In the genomic region with DNA sequence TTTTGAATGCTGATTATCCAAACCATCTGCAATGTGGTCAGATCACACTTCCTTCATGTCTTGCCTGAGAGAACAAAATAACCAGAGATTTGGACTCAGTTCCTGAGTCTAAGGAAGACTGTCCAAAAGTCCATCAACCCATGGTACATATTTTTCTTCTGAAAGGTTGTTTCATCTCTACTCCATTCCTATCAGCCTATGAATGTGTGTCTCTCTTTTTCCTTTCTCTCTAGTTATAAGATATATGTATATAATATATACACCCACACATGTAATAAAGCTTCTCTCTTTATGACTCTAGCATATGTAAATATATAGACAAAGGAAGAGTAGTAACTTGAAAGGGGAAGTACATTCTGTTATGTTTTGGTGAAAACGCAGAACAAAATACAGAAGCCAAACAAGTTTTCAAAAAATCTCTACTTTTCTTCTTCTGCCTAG, we compare ENCODE assay signal across 10 cellular contexts.
A peak's percentile ranks its signal among the peaks of the same experiment; 100 is the strongest.
DNase-seq lines count a peak whose midpoint lies in the region; ATAC-seq, FAIRE-seq and TF ChIP-seq lines count a peak whose summit lies in the region.
"Had no signal": no experiment of that assay in that cellular context is flagged by ENCODE, and none has a peak within 500 bp of the region (broad histone marks: within the 10 kb centered on the region; RNA-seq: fewer than 3 reads in every experiment).

No MANE protein-coding gene starts in this region.

- H3K27ac Mint-ChIP-seq in dendritic cell treated with granulocyte-macrophage colony-stimulating factor and Interleukin-4, amounts not matched to agents 40 ng/mL and 50 ng/mL, for 4 days: peak overlapping the region; percentile 60

- H3K36me3 Mint-ChIP-seq in dendritic cell treated with granulocyte-macrophage colony-stimulating factor and Interleukin-4, amounts not matched to agents 40 ng/mL and 50 ng/mL, for 4 days (ENCODE audit: low read depth): no peaks in the 10 kb centered on the region

- in situ Hi-C loops in ACHN (cut with HindIII; ENCODE audit: low pct_ligation_motif_present, low pct_unique_long_range_greater_than_20kb, low sequenced_read_pairs): no loop called here

- peaks cover 52% of the 10 kb centered on the region for H3K4me1 Mint-ChIP-seq in dendritic cell treated with granulocyte-macrophage colony-stimulating factor and Interleukin-4, amounts not matched to agents 40 ng/mL and 50 ng/mL, for 4 days (ENCODE audit: low read depth)

- peak; percentile 67 for FAIRE-seq in GM12892 (lab: Jason Lieb, UNC)

- peak; percentile 100 for ATAC-seq in GM21447 (IDR thresholded peaks at IDR 0.05; ENCODE audit: unreplicated experiment)
- ATAC-seq in HG03432 (IDR thresholded peaks at IDR 0.05; ENCODE audit: unreplicated experiment): peak; percentile 99

- no peak for DNase-seq in GM12892 (ENCODE audit: insufficient read length)
- no peak for DNase-seq in NCI-H524 (lab: John Stamatoyannopoulos, UW)
- DNase-seq in SW 1271 (lab: John Stamatoyannopoulos, UW): no peak
- no peak for DNase-seq in ACHN
- DNase-seq in activated effector memory CD4-positive, alpha-beta T cell treated with anti-CD3 and anti-CD28 coated beads, Interleukin-2, amount 50 U/mL, for 16 hours: no peak
- DNase-seq: DMS53, trophoblast cell had no signal

- intact Hi-C loops in dendritic cell treated with granulocyte-macrophage colony-stimulating factor and Interleukin-4, amounts not matched to agents 40 ng/mL and 50 ng/mL, for 4 days (cut with micrococcal nuclease): loop anchor here (2.0 to 5.0 kb wide), 2 partner anchors 19 to 40 kb away; no protein-coding TSS in a partner anchor

- peaks cover 9% of the 10 kb centered on the region for H3K9me3 Mint-ChIP-seq in dendritic cell treated with granulocyte-macrophage colony-stimulating factor and Interleukin-4, amounts not matched to agents 40 ng/mL and 50 ng/mL, for 4 days

- H3K4me3 Mint-ChIP-seq in dendritic cell treated with granulocyte-macrophage colony-stimulating factor and Interleukin-4, amounts not matched to agents 40 ng/mL and 50 ng/mL, for 4 days: no peak overlapping the region

- TF ChIP-seq POLR2A in GM12892 (IDR thresholded peaks at IDR 0.05; ENCODE audit: low read depth, low read length): no peak

- H3K27me3 Mint-ChIP-seq in dendritic cell treated with granulocyte-macrophage colony-stimulating factor and Interleukin-4, amounts not matched to agents 40 ng/mL and 50 ng/mL, for 4 days: no peaks in the 10 kb centered on the region
